Comparison of ENCODE assay signal across 1 cellular context in genomic region chr1:208528577-208529240, GRCh38.
TF ChIP-seq lines count a peak whose summit lies in the region.

No MANE protein-coding gene starts in this region.

TF ChIP-seq in GM23338, 12 proteins besides CTCF, POLR2A, EP300 and RAD21 (continued from another document):
- no peak for TF ChIP-seq ZNF462 (CRISPR knock-in tag; IDR thresholded peaks at IDR 0.05)
- TF ChIP-seq EZH2 (IDR thresholded peaks at IDR 0.05; ENCODE audit: low read depth, unreplicated experiment), result no peak
- TF ChIP-seq ZNF331 (CRISPR knock-in tag; IDR thresholded peaks at IDR 0.05; ENCODE audit: low read depth), result no peak
- no peak for TF ChIP-seq EZH2phosphoT487 (IDR thresholded peaks at IDR 0.05; ENCODE audit: unreplicated experiment)
- TF ChIP-seq CREB1 (CRISPR knock-in tag; IDR thresholded peaks at IDR 0.05; ENCODE audit: low read depth), result no peak
- no peak for TF ChIP-seq JUNB (IDR thresholded peaks at IDR 0.05; ENCODE audit: unreplicated experiment)
